Comparison of ENCODE assay signal across 21 cellular contexts in genomic region chr12:118391424-118391823, GRCh38.
"Had no signal": no experiment of that assay in that cellular context is flagged by ENCODE, and none has a peak within 500 bp of the region (broad histone marks: within the 10 kb centered on the region; RNA-seq: fewer than 3 reads in every experiment).

No MANE protein-coding gene starts in this region.

- H3K4me1 ChIP-seq: left lung, pancreas, sigmoid colon, vagina had no signal

- DNase-seq: activated CD4-positive, alpha-beta memory T cell treated with anti-CD3 and anti-CD28 coated beads for 36 hours; activated CD4-positive, alpha-beta T cell treated with anti-CD3 and anti-CD28 coated beads for 48 hours; activated effector memory CD4-positive, alpha-beta T cell treated with Interleukin-2 at 50 U/mL for 16 hours; activated naive CD4-positive, alpha-beta T cell treated with anti-CD3 and anti-CD28 coated beads for 36 hours; activated naive CD8-positive, alpha-beta T cell treated with anti-CD3 and anti-CD28 coated beads, Interleukin-2, amount 10 ng/mL, durations not matched to agents 7 days and 5 days; activated T-cell treated with anti-CD3 and anti-CD28 coated beads, Interleukin-2, amount 50 U/mL, for 72 hours; amniotic stem cell; effector memory CD4-positive, alpha-beta T cell; foreskin fibroblast; left lung; mesenchymal stem cell; mucosa of descending colon; nephron progenitor cell; pancreas; sigmoid colon; stimulated activated CD4-positive, alpha-beta T cell treated with anti-CD3 and anti-CD28 coated beads, Interleukin-15, amount 100 ng/mL, for 24 hours; stimulated activated CD4-positive, alpha-beta T cell treated with anti-CD3 and anti-CD28 coated beads, Interleukin-2, amount 100 ng/mL, for 48 hours; stimulated activated CD8-positive, alpha-beta memory T cell treated with anti-CD3 and anti-CD28 coated beads, Interleukin-4, amount 100 ng/mL, for 48 hours; stimulated activated naive B cell treated with anti-CD40 and anti-IgM and Interleukin-4, amounts not matched to agents 10 μg/mL and 1 μg/mL and 100 μg/mL, for 72 hours had no signal

- H3K4me2 ChIP-seq: smooth muscle cell had no signal

- H3K9me3 ChIP-seq: left lung, mucosa of descending colon, pancreas, sigmoid colon, vagina had no signal

- H3K4me3 ChIP-seq: left lung, mucosa of descending colon, pancreas, sigmoid colon, smooth muscle cell, vagina had no signal

- H3K27ac ChIP-seq: left lung, pancreas, sigmoid colon, vagina had no signal
